In the genomic region with DNA sequence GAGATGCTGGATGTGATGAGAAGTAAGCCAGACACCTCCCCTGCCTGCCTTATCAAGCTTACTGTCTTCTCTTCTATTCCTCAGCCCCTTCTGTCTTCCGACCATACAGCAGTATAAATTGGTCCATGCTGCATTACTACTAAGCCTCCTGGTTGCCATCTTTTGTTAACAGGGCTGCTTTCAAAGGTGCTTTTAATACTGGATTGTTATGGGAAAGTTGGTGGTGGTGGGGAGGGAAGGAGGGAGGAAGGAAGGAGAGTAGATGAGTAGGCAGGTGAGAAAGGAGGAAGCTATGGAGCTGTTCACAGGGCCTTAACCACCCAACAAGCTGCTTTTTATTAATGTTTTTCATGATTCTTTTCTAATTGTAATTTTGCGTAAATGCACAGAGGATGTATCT, we compare ENCODE assay signal across 18 cellular contexts.
"Had no signal": no experiment of that assay in that cellular context is flagged by ENCODE, and none has a peak within 500 bp of the region (broad histone marks: within the 10 kb centered on the region; RNA-seq: fewer than 3 reads in every experiment).

No MANE protein-coding gene starts in this region.

- H3K27me3 ChIP-seq: cardiac muscle cell, dorsolateral prefrontal cortex, foreskin keratinocyte, sigmoid colon, testis, upper lobe of left lung had no signal

- H3K36me3 Mint-ChIP-seq: activated CD8-positive, alpha-beta memory T cell treated with anti-CD3 and anti-CD28 coated beads, Interleukin-2, amount 10 ng/mL, durations not matched to agents 7 days and 5 days; stimulated activated effector memory CD8-positive, alpha-beta T cell treated with anti-CD3 and anti-CD28 coated beads, Interleukin-12 subunit alpha, Interleukin-12 subunit beta, amount 100 ng/mL, for 72 hours had no signal

- H3K4me1 Mint-ChIP-seq: endodermal cell had no signal

- H3K27ac ChIP-seq: cardiac muscle cell, foreskin keratinocyte, sigmoid colon, testis, upper lobe of left lung had no signal

- ATAC-seq: activated CD8-positive, alpha-beta memory T cell treated with anti-CD3 and anti-CD28 coated beads, Interleukin-2, amount 10 ng/mL, durations not matched to agents 7 days and 5 days; foreskin keratinocyte; naive thymus-derived CD8-positive, alpha-beta T cell had no signal

- H3K9me3 Mint-ChIP-seq: activated B cell treated with CpG ODN at 0.5 μM for 24 hours; activated CD4-positive, alpha-beta memory T cell treated with anti-CD3 and anti-CD28 coated beads, Interleukin-2, amount 10 ng/mL, durations not matched to agents 7 days and 5 days; activated naive CD8-positive, alpha-beta T cell treated with anti-CD3 and anti-CD28 coated beads for 36 hours; activated T-helper 17 cell treated with anti-CD3 and anti-CD28 coated beads, Interleukin-2, amount 50 U/mL, for 72 hours; stimulated activated effector memory CD8-positive, alpha-beta T cell treated with anti-CD3 and anti-CD28 coated beads, Interleukin-12 subunit alpha, Interleukin-12 subunit beta, amount 100 ng/mL, for 72 hours had no signal

- DNase-seq: activated B cell treated with CpG ODN at 0.5 μM for 24 hours; activated CD4-positive, alpha-beta memory T cell treated with anti-CD3 and anti-CD28 coated beads, Interleukin-2, amount 10 ng/mL, durations not matched to agents 7 days and 5 days; activated CD4-positive, alpha-beta T cell treated with anti-CD3 and anti-CD28 coated beads for 4 hours; activated CD8-positive, alpha-beta memory T cell treated with anti-CD3 and anti-CD28 coated beads, Interleukin-2, amount 10 ng/mL, durations not matched to agents 7 days and 5 days; activated naive CD4-positive, alpha-beta T cell; activated naive CD8-positive, alpha-beta T cell treated with anti-CD3 and anti-CD28 coated beads for 36 hours; dorsolateral prefrontal cortex; endodermal cell; foreskin keratinocyte; mesendoderm; naive thymus-derived CD8-positive, alpha-beta T cell; sigmoid colon; stimulated activated CD4-positive, alpha-beta T cell treated with anti-CD3 and anti-CD28 coated beads, Interleukin-4, amount 100 ng/mL, for 24 hours; testis; upper lobe of left lung had no signal

- H3K4me3 Mint-ChIP-seq: activated B cell treated with CpG ODN at 0.5 μM for 24 hours; activated CD4-positive, alpha-beta memory T cell treated with anti-CD3 and anti-CD28 coated beads, Interleukin-2, amount 10 ng/mL, durations not matched to agents 7 days and 5 days; activated CD8-positive, alpha-beta memory T cell treated with anti-CD3 and anti-CD28 coated beads, Interleukin-2, amount 10 ng/mL, durations not matched to agents 7 days and 5 days; activated naive CD8-positive, alpha-beta T cell treated with anti-CD3 and anti-CD28 coated beads for 36 hours; activated T-helper 17 cell treated with anti-CD3 and anti-CD28 coated beads, Interleukin-2, amount 50 U/mL, for 72 hours; endodermal cell; naive thymus-derived CD8-positive, alpha-beta T cell; stimulated activated effector memory CD8-positive, alpha-beta T cell treated with anti-CD3 and anti-CD28 coated beads, Interleukin-12 subunit alpha, Interleukin-12 subunit beta, amount 100 ng/mL, for 72 hours had no signal

- H3K27ac Mint-ChIP-seq: activated B cell treated with CpG ODN at 0.5 μM for 24 hours; activated CD4-positive, alpha-beta memory T cell treated with anti-CD3 and anti-CD28 coated beads, Interleukin-2, amount 10 ng/mL, durations not matched to agents 7 days and 5 days; activated CD8-positive, alpha-beta memory T cell treated with anti-CD3 and anti-CD28 coated beads, Interleukin-2, amount 10 ng/mL, durations not matched to agents 7 days and 5 days; activated naive CD8-positive, alpha-beta T cell treated with anti-CD3 and anti-CD28 coated beads for 36 hours; endodermal cell; stimulated activated effector memory CD8-positive, alpha-beta T cell treated with anti-CD3 and anti-CD28 coated beads, Interleukin-12 subunit alpha, Interleukin-12 subunit beta, amount 100 ng/mL, for 72 hours had no signal

- H3K4me3 ChIP-seq: cardiac muscle cell, dorsolateral prefrontal cortex, sigmoid colon, testis, upper lobe of left lung had no signal

- H3K9me3 ChIP-seq: sigmoid colon, testis, upper lobe of left lung had no signal

- H3K27me3 Mint-ChIP-seq: activated B cell treated with CpG ODN at 0.5 μM for 24 hours; activated CD4-positive, alpha-beta memory T cell treated with anti-CD3 and anti-CD28 coated beads, Interleukin-2, amount 10 ng/mL, durations not matched to agents 7 days and 5 days; activated CD8-positive, alpha-beta memory T cell treated with anti-CD3 and anti-CD28 coated beads, Interleukin-2, amount 10 ng/mL, durations not matched to agents 7 days and 5 days; activated naive CD8-positive, alpha-beta T cell treated with anti-CD3 and anti-CD28 coated beads for 36 hours; activated T-helper 17 cell treated with anti-CD3 and anti-CD28 coated beads, Interleukin-2, amount 50 U/mL, for 72 hours; naive thymus-derived CD8-positive, alpha-beta T cell had no signal

- H3K36me3 ChIP-seq: cardiac muscle cell, sigmoid colon, upper lobe of left lung had no signal

- H3K4me1 ChIP-seq: foreskin keratinocyte, testis, upper lobe of left lung had no signal
